8 cellular contexts compared by ENCODE assay signal in the genomic region with DNA sequence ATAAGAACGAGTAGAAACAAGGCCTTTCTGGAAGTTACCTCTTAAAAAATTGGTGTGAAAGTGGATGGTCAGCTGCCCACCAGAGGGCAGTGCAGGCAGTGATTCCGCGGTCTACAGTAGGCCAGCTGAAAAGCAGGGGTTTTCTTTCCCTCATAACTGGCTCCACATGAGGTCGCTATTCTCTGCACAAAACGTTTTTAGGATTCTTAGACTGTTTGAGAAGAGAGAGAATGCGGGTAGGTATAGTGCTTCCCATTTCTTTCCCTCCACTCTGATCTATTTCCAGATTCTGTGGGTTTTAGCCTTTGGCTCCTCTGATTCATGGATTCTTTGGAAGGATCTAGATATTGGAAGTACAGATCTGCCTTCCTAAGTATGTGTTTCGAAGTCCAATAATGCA. TPM values are rescaled to one million over a fixed set of nuclear protein-coding genes. Genes with fewer than 3 reads are reported as not detected.
DNase-seq lines count a peak whose midpoint lies in the region; ATAC-seq and TF ChIP-seq lines count a peak whose summit lies in the region.

No MANE protein-coding gene starts in this region.

- TF ChIP-seq CTCF in VCaP (conservative IDR thresholded peaks at IDR 0.05) = peak; percentile 97
- peak; percentile 73 to 99 (median 97) for TF ChIP-seq CTCF in breast epithelium (IDR thresholded peaks at IDR 0.05)

- ATAC-seq in GM19023 (IDR thresholded peaks at IDR 0.05; ENCODE audit: unreplicated experiment) (peak; percentile 93), HG03159 (IDR thresholded peaks at IDR 0.05; ENCODE audit: unreplicated experiment) (peak; percentile 95)

- intact Hi-C loops in breast epithelium (cut with DNase I; ENCODE audit: low total_unique reads) = no loop called here

- H3K27ac ChIP-seq in VCaP (no peak overlapping the region), breast epithelium (no peak overlapping the region)

- H3K4me3 ChIP-seq in breast epithelium = no peak overlapping the region

- peaks cover 0 to 5% of the 10 kb centered on the region in 2 donors for H3K9me3 ChIP-seq in breast epithelium

- DNase-seq in AML-193 (lab: John Stamatoyannopoulos, UW) (peak; percentile 96 to 98), NCI-H2196 treated with DMSO at 0.1 percent for 48 hours (lab: John Stamatoyannopoulos, UW; ENCODE audit: unreplicated experiment) (peak; percentile 83), breast epithelium (ENCODE audit: low spot score in 2 of 2) (peak; percentile 63 to 75), inferior parietal cortex (ENCODE audit: extremely low spot score) (peak; percentile 95)
- peak; percentile 57 to 62 for DNase-seq in stimulated activated CD4-positive, alpha-beta T cell treated with anti-CD3 and anti-CD28 coated beads, Interleukin-15, amount 100 ng/mL, for 48 hours (ENCODE audit: low read depth in 2 of 2)

- no peaks in the 10 kb centered on the region for H3K27me3 ChIP-seq in breast epithelium

- no peaks in the 10 kb centered on the region for H3K4me1 ChIP-seq in breast epithelium

- no peak for TF ChIP-seq POLR2A in breast epithelium (IDR thresholded peaks at IDR 0.05)

- H3K36me3 ChIP-seq in breast epithelium = no peaks in the 10 kb centered on the region

RNA-seq across cellular contexts. Expression of a gene that starts 14.2 kb away (rescaled TPM):
- 10 to 100 TPM; 18.2 to 29.6 (median 18.4) TPM for total RNA-seq in breast epithelium

RNA-seq across cellular contexts. Expression of a gene that starts 14.3 kb away (rescaled TPM):
- total RNA-seq in breast epithelium = 10 to 100 TPM in 2 of 3 donors, 1 to 10 TPM in 1; 8.8 to 23.9 (median 20.0) TPM
